8 cellular contexts compared by ENCODE assay signal in the genomic region with DNA sequence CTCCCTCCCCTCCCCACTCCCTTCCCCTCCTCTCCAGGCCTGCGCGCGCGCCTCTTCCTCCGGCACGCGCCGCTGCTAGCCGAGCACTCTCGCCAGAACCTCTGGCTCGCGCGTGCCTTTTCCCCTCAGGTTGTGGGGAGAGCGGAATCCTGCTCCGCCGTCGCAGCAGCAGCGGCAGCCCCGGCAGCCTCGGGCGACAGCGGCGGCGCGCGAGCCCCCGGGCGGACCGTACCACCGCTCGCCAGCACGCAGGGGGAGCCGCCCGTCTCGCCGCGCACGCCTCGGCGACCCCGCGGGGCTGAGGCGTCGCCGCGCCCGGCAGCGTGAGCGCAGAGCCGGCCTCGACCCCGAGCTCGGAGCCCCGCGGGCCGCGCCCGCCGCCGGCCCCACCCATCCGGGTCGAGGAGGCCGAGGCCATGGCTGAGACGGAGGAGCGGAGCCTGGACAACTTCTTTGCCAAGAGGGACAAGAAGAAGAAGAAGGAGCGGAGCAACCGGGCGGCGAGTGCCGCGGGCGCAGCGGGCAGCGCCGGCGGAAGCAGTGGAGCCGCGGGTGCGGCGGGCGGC. TPM values are rescaled to one million over a fixed set of nuclear protein-coding genes. Genes with fewer than 3 reads are reported as not detected.
DNase-seq lines count a peak whose midpoint lies in the region; ATAC-seq, FAIRE-seq and TF ChIP-seq lines count a peak whose summit lies in the region.

A gene with protein sequence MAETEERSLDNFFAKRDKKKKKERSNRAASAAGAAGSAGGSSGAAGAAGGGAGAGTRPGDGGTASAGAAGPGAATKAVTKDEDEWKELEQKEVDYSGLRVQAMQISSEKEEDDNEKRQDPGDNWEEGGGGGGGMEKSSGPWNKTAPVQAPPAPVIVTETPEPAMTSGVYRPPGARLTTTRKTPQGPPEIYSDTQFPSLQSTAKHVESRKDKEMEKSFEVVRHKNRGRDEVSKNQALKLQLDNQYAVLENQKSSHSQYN (plus strand): TSS at position 58 of the 566 bp plus-strand sequence. CDS start 359 bp downstream, at position 417.

- H3K4me1 Mint-ChIP-seq in activated T-cell treated with anti-CD3 and anti-CD28 coated beads, Interleukin-2, amount 50 U/mL, for 72 hours (ENCODE audit: low read depth), result peaks cover 66% of the 10 kb centered on the region
- H3K4me1 Mint-ChIP-seq in activated CD4-positive, alpha-beta memory T cell treated with anti-CD3 and anti-CD28 coated beads, Interleukin-2, amount 10 ng/mL, durations not matched to agents 7 days and 5 days, result peaks cover 54% of the 10 kb centered on the region

- H3K4me3 Mint-ChIP-seq in activated T-cell treated with anti-CD3 and anti-CD28 coated beads, Interleukin-2, amount 50 U/mL, for 72 hours, result peak within 1 kb of the TSS; percentile 96 to 98
- H3K4me3 Mint-ChIP-seq in activated CD4-positive, alpha-beta memory T cell treated with anti-CD3 and anti-CD28 coated beads, Interleukin-2, amount 10 ng/mL, durations not matched to agents 7 days and 5 days, result peak within 1 kb of the TSS; percentile 89

- H3K4me1 ChIP-seq in heart right ventricle, result peaks cover 8 to 75% (median 58%) of the 10 kb centered on the region in 9 donors

- H3K4me3 ChIP-seq in heart right ventricle, result peak within 1 kb of the TSS; percentile 29 to 91 (median 81)

- no peaks in the 10 kb centered on the region for H3K9me3 ChIP-seq in heart right ventricle

- WGBS in heart right ventricle, 2 donors, result 1% methylated on average over 50 to 81 of the region's 81 CpGs

- H3K27ac ChIP-seq in heart right ventricle, result peak within 1 kb of the TSS; percentile 94 to 98 (median 96)

- no peak for FAIRE-seq in D721Med (lab: Jason Lieb, UNC)

- peaks cover 20 to 39% of the 10 kb centered on the region in 2 donors for H3K36me3 Mint-ChIP-seq in activated T-cell treated with anti-CD3 and anti-CD28 coated beads, Interleukin-2, amount 50 U/mL, for 72 hours (ENCODE audit: insufficient read depth in 2 of 2)
- H3K36me3 Mint-ChIP-seq in activated CD4-positive, alpha-beta memory T cell treated with anti-CD3 and anti-CD28 coated beads, Interleukin-2, amount 10 ng/mL, durations not matched to agents 7 days and 5 days (ENCODE audit: low read depth), result peaks cover 40% of the 10 kb centered on the region

- DNase-seq in activated T-cell treated with anti-CD3 and anti-CD28 coated beads, Interleukin-2, amount 50 U/mL, for 72 hours, result peak in 1 of 2 donors; percentile 84
- DNase-seq in activated T-cell treated with anti-CD3 and anti-CD28 coated beads, Interleukin-2, amount 50 U/mL, for 1 hour, result no peak
- no peak for DNase-seq in activated CD4-positive, alpha-beta memory T cell treated with anti-CD3 and anti-CD28 coated beads, Interleukin-2, amount 10 ng/mL, durations not matched to agents 7 days and 5 days
- peak in 1 of 2 donors; percentile 39 for DNase-seq in heart right ventricle
- no peak for DNase-seq in renal cortical epithelial cell (ENCODE audit: low read depth)
- DNase-seq in D721Med (ENCODE audit: insufficient read length, low spot score), result no peak
- DNase-seq in activated CD4-positive, alpha-beta T cell treated with anti-CD3 and anti-CD28 coated beads, Interleukin-2, amount 50 U/mL, for 48 hours, result no peak

- TF ChIP-seq CTCF in heart right ventricle (IDR thresholded peaks at IDR 0.05) (no peak), D721Med (IDR thresholded peaks at IDR 0.05; ENCODE audit: insufficient read depth, missing control alignments) (no peak)

- H3K27me3 ChIP-seq in heart right ventricle, result no peaks in the 10 kb centered on the region

- H3K36me3 ChIP-seq in heart right ventricle, result peaks cover 0 to 39% (median 17%) of the 10 kb centered on the region in 9 donors

- peak; percentile 47 to 54 for ATAC-seq in activated T-cell treated with anti-CD3 and anti-CD28 coated beads, Interleukin-2, amount 50 U/mL, for 72 hours (replicated peaks in 1 of 2)
- ATAC-seq in HG03095 (IDR thresholded peaks at IDR 0.05; ENCODE audit: unreplicated experiment) (peak; percentile 21), heart right ventricle (peak in 4 of 8 donors; percentile 30 to 53 (median 34))

- intact Hi-C loops in heart right ventricle (cut with DNase I), result loop anchor here (2.0 to 10.0 kb wide), 8 partner anchors 99 to 851 kb away; partner anchors contain the start of genes NPHP3 (in 6 of the 10) and AMOTL2 (in 1 of the 10)

- H3K27me3 Mint-ChIP-seq in activated T-cell treated with anti-CD3 and anti-CD28 coated beads, Interleukin-2, amount 50 U/mL, for 72 hours (ENCODE audit: low read depth), result no peaks in the 10 kb centered on the region
- peaks cover 1% of the 10 kb centered on the region for H3K27me3 Mint-ChIP-seq in activated CD4-positive, alpha-beta memory T cell treated with anti-CD3 and anti-CD28 coated beads, Interleukin-2, amount 10 ng/mL, durations not matched to agents 7 days and 5 days

- POLR2A ChIA-PET in activated CD4-positive, alpha-beta memory T cell treated with anti-CD3 and anti-CD28 coated beads, Interleukin-2, amount 10 ng/mL, durations not matched to agents 7 days and 5 days (lab: Charles Lee), result interaction anchor here (0.6 to 8.8 kb wide), 28 partner anchors 19 to 1156 kb away, joined by 3 to 110 read pairs (median 4); partner anchors contain the start of genes ANAPC13, CEP63, DNAJC13 and TOPBP1

- H3K9me3 Mint-ChIP-seq in activated T-cell treated with anti-CD3 and anti-CD28 coated beads, Interleukin-2, amount 50 U/mL, for 72 hours, result no peaks in the 10 kb centered on the region
- H3K9me3 Mint-ChIP-seq in activated CD4-positive, alpha-beta memory T cell treated with anti-CD3 and anti-CD28 coated beads, Interleukin-2, amount 10 ng/mL, durations not matched to agents 7 days and 5 days, result no peaks in the 10 kb centered on the region

- H3K27ac Mint-ChIP-seq in activated T-cell treated with anti-CD3 and anti-CD28 coated beads, Interleukin-2, amount 50 U/mL, for 72 hours, result peak within 1 kb of the TSS; percentile 99
- H3K27ac Mint-ChIP-seq in activated CD4-positive, alpha-beta memory T cell treated with anti-CD3 and anti-CD28 coated beads, Interleukin-2, amount 10 ng/mL, durations not matched to agents 7 days and 5 days, result peak within 1 kb of the TSS; percentile 98

- CTCF ChIA-PET in activated CD4-positive, alpha-beta memory T cell treated with anti-CD3 and anti-CD28 coated beads, Interleukin-2, amount 10 ng/mL, durations not matched to agents 7 days and 5 days (lab: Charles Lee), result interaction anchor here (0.6 to 2.6 kb wide), 5 partner anchors 73 to 90 kb away, joined by 4 to 19 read pairs (median 6); no protein-coding TSS in a partner anchor

RNA-seq across cellular contexts. Expression of the gene that starts here (rescaled TPM):
- total RNA-seq in activated T-cell treated with anti-CD3 and anti-CD28 coated beads, Interleukin-2, amount 50 U/mL, for 72 hours, result 100 to 1,000 TPM; 261 to 288 TPM
- 100 to 1,000 TPM; 198 to 211 TPM for total RNA-seq in activated CD4-positive, alpha-beta memory T cell treated with anti-CD3 and anti-CD28 coated beads, Interleukin-2, amount 10 ng/mL, durations not matched to agents 7 days and 5 days
- total RNA-seq in heart right ventricle, result 100 to 1,000 TPM; 125 to 182 (median 153) TPM
- polyA plus RNA-seq in heart right ventricle, result 10 to 100 TPM; 27.9 to 83.5 TPM
- total RNA-seq in renal cortical epithelial cell, result 314 and 534 TPM in 2 replicates
